16 cellular contexts compared by ENCODE assay signal in the genomic region with DNA sequence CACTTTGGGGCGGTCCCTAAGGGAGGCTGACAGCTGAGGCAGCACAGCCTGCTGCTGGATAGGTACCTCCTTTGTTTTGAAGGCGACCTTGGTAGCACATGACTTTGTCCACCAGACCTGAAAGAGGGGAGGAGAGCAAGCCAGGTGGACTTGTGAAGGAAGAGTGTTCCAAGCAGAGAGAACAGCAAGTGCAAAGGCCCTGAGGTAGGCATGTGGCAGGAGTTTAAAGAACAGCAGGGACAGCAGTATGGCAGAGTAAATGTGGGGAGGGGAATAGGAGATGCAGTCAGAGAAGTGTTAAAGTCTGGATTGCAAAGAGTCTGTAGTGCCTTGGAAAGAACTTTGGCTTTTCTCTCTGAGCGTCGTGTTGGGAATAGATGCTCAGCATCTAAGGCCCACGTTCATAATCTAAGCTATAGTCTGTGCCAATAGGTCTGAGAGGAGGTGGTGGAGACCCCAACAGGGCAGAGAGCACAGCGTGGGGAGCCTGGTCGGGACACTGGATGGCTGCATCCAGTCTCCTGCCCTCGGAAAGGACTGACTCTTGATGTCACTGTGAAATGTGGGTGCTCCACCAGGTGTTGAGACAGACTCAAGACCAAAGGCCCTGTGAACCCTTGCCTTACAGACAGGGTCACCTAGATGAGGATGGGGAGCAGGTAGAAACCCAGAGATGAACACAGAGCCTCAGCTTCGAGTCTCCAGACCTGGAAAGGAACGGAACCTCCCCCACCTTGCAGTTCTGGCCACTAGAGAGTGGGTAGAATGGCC.
"Had no signal": no experiment of that assay in that cellular context is flagged by ENCODE, and none has a peak within 500 bp of the region (broad histone marks: within the 10 kb centered on the region; RNA-seq: fewer than 3 reads in every experiment).

No MANE protein-coding gene starts in this region.

- H3K27me3 ChIP-seq: tibial artery had no signal

- H3K27ac Mint-ChIP-seq: memory B cell; natural killer cell treated with Interleukin-12 subunit alpha and Interleukin-12 subunit beta and Interleukin-15 and Interleukin-18, amount 100 ng/mL, for 72 hours; progenitor cell of endocrine pancreas; stimulated activated effector memory CD8-positive, alpha-beta T cell treated with anti-CD3 and anti-CD28 coated beads, Interleukin-12 subunit alpha, Interleukin-12 subunit beta, amount 100 ng/mL, for 72 hours; type B pancreatic cell had no signal

- DNase-seq: dorsolateral prefrontal cortex; effector CD4-positive, alpha-beta T cell; head of caudate nucleus; stimulated activated CD4-positive, alpha-beta T cell treated with anti-CD3 and anti-CD28 coated beads, Interleukin-2, amount 100 ng/mL, for 24 hours; stimulated activated CD4-positive, alpha-beta T cell treated with anti-CD3 and anti-CD28 coated beads, Interleukin-4, amount 100 ng/mL, for 24 hours; stimulated activated naive CD4-positive, alpha-beta T cell treated with Interleukin-2 at 50 U/mL for 16 hours; stomach; tibial artery had no signal

- H3K9me3 ChIP-seq: stomach, tibial artery had no signal

- H3K9me3 Mint-ChIP-seq: natural killer cell treated with Interleukin-12 subunit alpha and Interleukin-12 subunit beta and Interleukin-15 and Interleukin-18, amount 100 ng/mL, for 72 hours; stimulated activated effector memory CD8-positive, alpha-beta T cell treated with anti-CD3 and anti-CD28 coated beads, Interleukin-12 subunit alpha, Interleukin-12 subunit beta, amount 100 ng/mL, for 72 hours had no signal

- H3K36me3 Mint-ChIP-seq: natural killer cell treated with Interleukin-12 subunit alpha and Interleukin-12 subunit beta and Interleukin-15 and Interleukin-18, amount 100 ng/mL, for 72 hours; stimulated activated effector memory CD8-positive, alpha-beta T cell treated with anti-CD3 and anti-CD28 coated beads, Interleukin-12 subunit alpha, Interleukin-12 subunit beta, amount 100 ng/mL, for 72 hours; type B pancreatic cell had no signal

- H3K4me1 ChIP-seq: tibial artery had no signal

- H3K27ac ChIP-seq: dorsolateral prefrontal cortex, parathyroid adenoma, stomach had no signal

- H3K36me3 ChIP-seq: stomach, tibial artery had no signal

- ATAC-seq: natural killer cell treated with Interleukin-12 subunit alpha and Interleukin-12 subunit beta and Interleukin-15 and Interleukin-18, amount 100 ng/mL, for 72 hours; stimulated activated effector memory CD8-positive, alpha-beta T cell treated with anti-CD3 and anti-CD28 coated beads, Interleukin-12 subunit alpha, Interleukin-12 subunit beta, amount 100 ng/mL, for 72 hours had no signal

- H3K4me1 Mint-ChIP-seq: memory B cell had no signal

- H3K4me3 ChIP-seq: dorsolateral prefrontal cortex, lung, smooth muscle cell, stomach, tibial artery had no signal

- H3K27me3 Mint-ChIP-seq: progenitor cell of endocrine pancreas had no signal

- H3K4me3 Mint-ChIP-seq: memory B cell; natural killer cell treated with Interleukin-12 subunit alpha and Interleukin-12 subunit beta and Interleukin-15 and Interleukin-18, amount 100 ng/mL, for 72 hours; type B pancreatic cell had no signal
